Comparison of ENCODE assay signal across 32 cellular contexts in the genomic region with DNA sequence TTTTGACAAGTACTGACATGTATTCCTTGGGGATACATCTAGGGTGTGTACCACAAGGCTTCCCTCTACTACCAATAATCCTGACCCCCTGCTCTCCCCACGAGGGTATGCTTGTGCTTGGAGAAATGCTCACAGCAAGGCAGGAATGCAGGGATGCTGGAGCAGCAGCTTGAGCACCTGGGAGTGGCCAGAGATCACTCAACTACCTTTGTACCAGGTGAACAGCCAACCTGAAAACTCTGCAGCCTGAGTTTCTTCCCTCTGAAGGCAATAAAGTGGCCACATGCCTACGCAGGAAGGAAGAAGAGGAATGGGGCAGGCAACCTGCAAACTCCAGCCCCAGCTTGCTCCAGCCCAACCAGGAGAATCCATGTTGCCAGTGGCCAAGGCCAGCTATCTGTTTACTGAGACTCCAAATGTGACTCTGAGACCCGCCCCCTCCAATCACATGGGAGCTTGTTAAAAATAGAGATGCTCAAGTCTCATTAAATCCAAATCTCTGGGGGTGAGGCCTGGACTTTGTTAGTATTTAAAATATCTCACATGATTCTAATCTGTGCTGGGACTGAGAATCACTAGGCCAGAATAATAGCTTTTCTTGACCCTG.
DNase-seq lines count a peak whose midpoint lies in the region; ATAC-seq, FAIRE-seq and TF ChIP-seq lines count a peak whose summit lies in the region.
"Had no signal": no experiment of that assay in that cellular context is flagged by ENCODE, and none has a peak within 500 bp of the region (broad histone marks: within the 10 kb centered on the region; RNA-seq: fewer than 3 reads in every experiment).

No MANE protein-coding gene starts in this region.

- peak overlapping the region; percentile 25 for H3K27ac ChIP-seq in C4-2B
- peak overlapping the region; percentile 70 for H3K27ac ChIP-seq in SK-N-MC
- no peak overlapping the region for H3K27ac ChIP-seq in keratinocyte (ENCODE audit: control insufficient read depth, insufficient read depth, low read length)
- no peak overlapping the region for H3K27ac ChIP-seq in small intestine (ENCODE audit: low read depth in 1 of 2, low read length in 1 of 2)
- H3K27ac ChIP-seq: ascending aorta, esophagus squamous epithelium, neural progenitor cell, thoracic aorta had no signal

- in situ Hi-C loops in KBM-7 (cut with MboI; ENCODE audit: low pct_unique_long_range_greater_than_20kb, low sequenced_read_pairs), result no loop called here

- H3K4me2 ChIP-seq in keratinocyte (ENCODE audit: control insufficient read depth, extremely low read depth, insufficient read depth, low read depth, low read length), result no peak overlapping the region
- H3K4me2 ChIP-seq: neural progenitor cell, SK-N-SH had no signal

- WGBS in small intestine, 3 donors, result 48 to 64% (median 57%) methylated on average over 3 of the region's 3 CpGs

- H3K27me3 Mint-ChIP-seq in activated CD4-positive, alpha-beta T cell treated with anti-CD3 and anti-CD28 coated beads for 36 hours, result no peaks in the 10 kb centered on the region
- H3K27me3 Mint-ChIP-seq: activated naive CD8-positive, alpha-beta T cell treated with anti-CD3 and anti-CD28 coated beads for 36 hours; stimulated activated naive B cell treated with anti-CD40 and anti-IgM and Interleukin-4, amounts not matched to agents 10 μg/mL and 1 μg/mL and 100 μg/mL, for 72 hours; T-helper 17 cell had no signal

- peaks cover 9% of the 10 kb centered on the region for H3K4me1 ChIP-seq in keratinocyte (ENCODE audit: control insufficient read depth, extremely low read depth, insufficient read depth, low read length)
- H3K4me1 ChIP-seq in small intestine (ENCODE audit: control insufficient read depth in 2 of 2, insufficient read depth in 1 of 2, low read depth in 1 of 2, low read length in 1 of 2), result no peaks in the 10 kb centered on the region
- H3K4me1 ChIP-seq: ascending aorta had no signal

- H3K36me3 ChIP-seq in SK-N-MC (ENCODE audit: insufficient read depth, low read length), result no peaks in the 10 kb centered on the region
- H3K36me3 ChIP-seq in keratinocyte (ENCODE audit: control insufficient read depth in 2 of 2, extremely low read depth in 1 of 2, insufficient read depth in 2 of 2, low read length in 2 of 2), result no peaks in the 10 kb centered on the region
- no peaks in the 10 kb centered on the region for H3K36me3 ChIP-seq in small intestine (ENCODE audit: control insufficient read depth in 2 of 2, insufficient read depth in 2 of 2, low read length in 2 of 2)
- H3K36me3 ChIP-seq: ascending aorta, BE2C, esophagus squamous epithelium, neural progenitor cell, thoracic aorta had no signal

- dilution Hi-C loops in keratinocyte (cut with MboI; ENCODE audit: extremely low pct_ligation_motif_present, low sequenced_read_pairs), result no loop called here

- H3K9me1 ChIP-seq in keratinocyte (ENCODE audit: control insufficient read depth, extremely low read depth, insufficient read depth, low read length), result no peaks in the 10 kb centered on the region

- POLR2A ChIA-PET in activated CD4-positive, alpha-beta T cell treated with anti-CD3 and anti-CD28 coated beads for 36 hours (lab: Charles Lee), result no interaction called here

- H3K9ac ChIP-seq in SK-N-MC (ENCODE audit: insufficient read length) (no peak overlapping the region), keratinocyte (ENCODE audit: control insufficient read depth, extremely low read depth, insufficient read depth, low read length) (no peak overlapping the region)
- H3K9ac ChIP-seq: neural progenitor cell, SK-N-SH had no signal

- CTCF ChIA-PET in activated CD4-positive, alpha-beta T cell treated with anti-CD3 and anti-CD28 coated beads for 36 hours (lab: Charles Lee), result no interaction called here

- no peaks in the 10 kb centered on the region for H3K9me3 Mint-ChIP-seq in activated CD4-positive, alpha-beta T cell treated with anti-CD3 and anti-CD28 coated beads for 36 hours (ENCODE audit: low read depth)
- H3K9me3 Mint-ChIP-seq: activated naive CD8-positive, alpha-beta T cell treated with anti-CD3 and anti-CD28 coated beads for 36 hours; stimulated activated naive B cell treated with anti-CD40 and anti-IgM and Interleukin-4, amounts not matched to agents 10 μg/mL and 1 μg/mL and 100 μg/mL, for 72 hours had no signal

- H3K9me3 ChIP-seq in SK-N-MC (ENCODE audit: low read depth, low read length) (no peaks in the 10 kb centered on the region), keratinocyte (ENCODE audit: control insufficient read depth, low read depth, low read length) (no peaks in the 10 kb centered on the region), small intestine (ENCODE audit: control insufficient read depth, low read depth) (no peaks in the 10 kb centered on the region)
- H3K9me3 ChIP-seq: ascending aorta, BE2C, esophagus squamous epithelium, SK-N-SH, thoracic aorta had no signal

- H3K27me3 ChIP-seq in keratinocyte (ENCODE audit: control insufficient read depth, extremely low read depth, insufficient read depth, low read length), result no peaks in the 10 kb centered on the region
- H3K27me3 ChIP-seq in small intestine (ENCODE audit: control insufficient read depth in 2 of 2, insufficient read depth in 2 of 2, low read length in 2 of 2), result no peaks in the 10 kb centered on the region
- H3K27me3 ChIP-seq: ascending aorta, BE2C, esophagus squamous epithelium, neural progenitor cell had no signal

- H3K79me2 ChIP-seq in keratinocyte (ENCODE audit: control insufficient read depth, insufficient read depth, low read length), result no peaks in the 10 kb centered on the region

- no peak overlapping the region; the same call in 1 of the 2 replicates for H3K4me3 ChIP-seq in SK-N-MC
- no peak overlapping the region for H3K4me3 ChIP-seq in keratinocyte (ENCODE audit: control insufficient read depth in 2 of 3, extremely low read depth in 1 of 3, insufficient read depth in 2 of 3, low read depth in 1 of 3, low read length in 3 of 3)
- H3K4me3 ChIP-seq in small intestine (ENCODE audit: low read depth in 1 of 2, low read length in 2 of 2), result no peak overlapping the region
- H3K4me3 ChIP-seq: ascending aorta, esophagus squamous epithelium, neural progenitor cell, thoracic aorta had no signal

- H3K4me3 Mint-ChIP-seq in activated CD4-positive, alpha-beta T cell treated with anti-CD3 and anti-CD28 coated beads for 36 hours, result no peak overlapping the region
- H3K4me3 Mint-ChIP-seq: activated naive CD8-positive, alpha-beta T cell treated with anti-CD3 and anti-CD28 coated beads for 36 hours; neural progenitor cell; stimulated activated naive B cell treated with anti-CD40 and anti-IgM and Interleukin-4, amounts not matched to agents 10 μg/mL and 1 μg/mL and 100 μg/mL, for 72 hours; T-helper 17 cell had no signal

- intact Hi-C loops in activated CD4-positive, alpha-beta T cell treated with anti-CD3 and anti-CD28 coated beads for 36 hours (cut with DNase I, micrococcal nuclease), result loop anchor here in 1 of 2 experiments (2.0 to 5.0 kb wide), 2 partner anchors 176 to 364 kb away; no protein-coding TSS in a partner anchor

- ATAC-seq in activated CD4-positive, alpha-beta T cell treated with anti-CD3 and anti-CD28 coated beads for 36 hours, result no peak
- ATAC-seq: HCT116; stimulated activated naive B cell treated with anti-CD40 and anti-IgM and Interleukin-4, amounts not matched to agents 10 μg/mL and 1 μg/mL and 100 μg/mL, for 72 hours; T-helper 17 cell had no signal

- H3K27ac Mint-ChIP-seq in activated CD4-positive, alpha-beta T cell treated with anti-CD3 and anti-CD28 coated beads for 36 hours, result no peak overlapping the region
- H3K27ac Mint-ChIP-seq: stimulated activated naive B cell treated with anti-CD40 and anti-IgM and Interleukin-4, amounts not matched to agents 10 μg/mL and 1 μg/mL and 100 μg/mL, for 72 hours had no signal

- peak overlapping the region; percentile 14 for H2AFZ ChIP-seq in keratinocyte (ENCODE audit: control insufficient read depth, low read length)
- H2AFZ ChIP-seq: neural progenitor cell had no signal

- peaks cover 43% of the 10 kb centered on the region for H3K4me1 Mint-ChIP-seq in activated CD4-positive, alpha-beta T cell treated with anti-CD3 and anti-CD28 coated beads for 36 hours

- no peak for DNase-seq in SK-N-MC (ENCODE audit: low read depth, low spot score)
- DNase-seq in keratinocyte (ENCODE audit: low read depth, low spot score), result no peak
- peak; percentile 77 for DNase-seq in small intestine
- no peak for DNase-seq in NCI-H82 (lab: John Stamatoyannopoulos, UW)
- no peak for DNase-seq in frontal cortex (ENCODE audit: low spot score in 2 of 2)
- DNase-seq in activated CD4-positive, alpha-beta T cell treated with anti-CD3 and anti-CD28 coated beads for 36 hours, result no peak
- DNase-seq in KBM-7, result no peak
- DNase-seq: ACHN; activated effector memory CD4-positive, alpha-beta T cell treated with anti-CD3 and anti-CD28 coated beads, Interleukin-2, amount 50 U/mL, for 16 hours; activated naive CD8-positive, alpha-beta T cell treated with anti-CD3 and anti-CD28 coated beads for 36 hours; activated T-cell treated with anti-CD3 and anti-CD28 coated beads for 4 hours; caudate nucleus; COR-L47; dermis blood vessel endothelial cell; DMS79; esophagus squamous epithelium; NCI-H1105; NCI-H1930; NCI-H2227 treated with DMSO at 0.1 percent for 48 hours; NCI-H748 treated with DMSO at 0.1 percent for 48 hours; right cardiac atrium; stimulated activated CD4-positive, alpha-beta T cell treated with anti-CD3 and anti-CD28 coated beads, Interleukin-4, amount 100 ng/mL, for 4 hours; stimulated activated naive B cell treated with anti-CD40 and anti-IgM and Interleukin-4, amounts not matched to agents 10 μg/mL and 1 μg/mL and 100 μg/mL, for 72 hours; T-helper 17 cell had no signal

- FAIRE-seq in keratinocyte (lab: Jason Lieb, UNC) (no peak), small intestine (lab: Jason Lieb, UNC) (no peak), frontal cortex (lab: Jason Lieb, UNC) (no peak)
- FAIRE-seq: GM19239 had no signal

- peaks cover under 1% of the 10 kb centered on the region for H3K36me3 Mint-ChIP-seq in activated CD4-positive, alpha-beta T cell treated with anti-CD3 and anti-CD28 coated beads for 36 hours (ENCODE audit: low read depth)
- H3K36me3 Mint-ChIP-seq: activated naive CD8-positive, alpha-beta T cell treated with anti-CD3 and anti-CD28 coated beads for 36 hours; neural progenitor cell had no signal

- TF ChIP-seq CTCF in C4-2B (conservative IDR thresholded peaks at IDR 0.05), result no peak
- TF ChIP-seq CTCF in keratinocyte (optimal IDR thresholded peaks at IDR 0.05 in 1 of 3, IDR thresholded peaks at IDR 0.05 in 1 of 3, conservative IDR thresholded peaks at IDR 0.05 in 1 of 3; ENCODE audit: extremely low read depth in 1 of 3, insufficient read depth in 2 of 3, low read length in 3 of 3), result no peak

- no peaks in the 10 kb centered on the region for H4K20me1 ChIP-seq in keratinocyte (ENCODE audit: control insufficient read depth, extremely low read depth, insufficient read depth, low read length)

Comparison
In these comparisons a context has a peak if more than half of its experiments do, and no peak if none do; other contexts are left out.
1. H3K27ac ChIP-seq: peak in C4-2B (single experiment) and SK-N-MC (single experiment); none in keratinocyte (single experiment) and small intestine (0 of 2).